1 cellular context compared by ENCODE assay signal in the genomic region with DNA sequence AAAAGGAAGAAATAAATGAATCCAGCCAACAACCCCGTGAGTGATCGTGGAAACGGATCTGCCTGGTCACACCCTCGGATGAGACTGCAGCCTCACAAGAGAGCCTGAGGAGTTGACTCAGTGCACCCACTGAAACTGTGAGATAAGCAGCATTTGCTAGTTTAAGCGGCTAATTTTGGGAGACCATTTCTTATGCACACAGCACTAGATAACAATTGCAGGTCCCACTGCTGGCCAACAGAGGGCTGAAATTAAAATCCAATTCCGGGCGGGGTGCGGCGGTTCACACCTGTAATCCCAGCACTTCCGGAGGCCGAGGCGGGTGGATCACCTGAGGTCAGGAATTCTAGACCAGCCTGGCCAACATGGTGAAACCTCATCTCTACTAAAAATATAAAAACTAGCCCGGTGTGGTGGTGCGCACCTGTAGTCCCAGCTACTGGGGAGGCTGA.
A peak's percentile ranks its signal among the peaks of the same experiment; 100 is the strongest.
TF ChIP-seq lines count a peak whose summit lies in the region.

No MANE protein-coding gene starts in this region.

TF ChIP-seq in K562, 482 proteins besides CTCF, POLR2A, EP300 and RAD21 (continued from another document):
- TF ChIP-seq, protein P1, sequence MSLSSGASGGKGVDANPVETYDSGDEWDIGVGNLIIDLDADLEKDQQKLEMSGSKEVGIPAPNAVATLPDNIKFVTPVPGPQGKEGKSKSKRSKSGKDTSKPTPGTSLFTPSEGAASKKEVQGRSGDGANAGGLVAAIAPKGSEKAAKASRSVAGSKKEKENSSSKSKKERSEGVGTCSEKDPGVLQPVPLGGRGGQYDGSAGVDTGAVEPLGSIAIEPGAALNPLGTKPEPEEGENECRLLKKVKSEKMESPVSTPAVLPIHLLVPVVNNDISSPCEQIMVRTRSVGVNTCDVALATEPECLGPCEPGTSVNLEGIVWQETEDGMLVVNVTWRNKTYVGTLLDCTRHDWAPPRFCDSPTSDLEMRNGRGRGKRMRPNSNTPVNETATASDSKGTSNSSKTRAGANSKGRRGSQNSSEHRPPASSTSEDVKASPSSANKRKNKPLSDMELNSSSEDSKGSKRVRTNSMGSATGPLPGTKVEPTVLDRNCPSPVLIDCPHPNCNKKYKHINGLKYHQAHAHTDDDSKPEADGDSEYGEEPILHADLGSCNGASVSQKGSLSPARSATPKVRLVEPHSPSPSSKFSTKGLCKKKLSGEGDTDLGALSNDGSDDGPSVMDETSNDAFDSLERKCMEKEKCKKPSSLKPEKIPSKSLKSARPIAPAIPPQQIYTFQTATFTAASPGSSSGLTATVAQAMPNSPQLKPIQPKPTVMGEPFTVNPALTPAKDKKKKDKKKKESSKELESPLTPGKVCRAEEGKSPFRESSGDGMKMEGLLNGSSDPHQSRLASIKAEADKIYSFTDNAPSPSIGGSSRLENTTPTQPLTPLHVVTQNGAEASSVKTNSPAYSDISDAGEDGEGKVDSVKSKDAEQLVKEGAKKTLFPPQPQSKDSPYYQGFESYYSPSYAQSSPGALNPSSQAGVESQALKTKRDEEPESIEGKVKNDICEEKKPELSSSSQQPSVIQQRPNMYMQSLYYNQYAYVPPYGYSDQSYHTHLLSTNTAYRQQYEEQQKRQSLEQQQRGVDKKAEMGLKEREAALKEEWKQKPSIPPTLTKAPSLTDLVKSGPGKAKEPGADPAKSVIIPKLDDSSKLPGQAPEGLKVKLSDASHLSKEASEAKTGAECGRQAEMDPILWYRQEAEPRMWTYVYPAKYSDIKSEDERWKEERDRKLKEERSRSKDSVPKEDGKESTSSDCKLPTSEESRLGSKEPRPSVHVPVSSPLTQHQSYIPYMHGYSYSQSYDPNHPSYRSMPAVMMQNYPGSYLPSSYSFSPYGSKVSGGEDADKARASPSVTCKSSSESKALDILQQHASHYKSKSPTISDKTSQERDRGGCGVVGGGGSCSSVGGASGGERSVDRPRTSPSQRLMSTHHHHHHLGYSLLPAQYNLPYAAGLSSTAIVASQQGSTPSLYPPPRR (CRISPR knock-in tag; IDR thresholded peaks at IDR 0.05; ENCODE audit: borderline replicate concordance): no peak
- TF ChIP-seq MBD2 (IDR thresholded peaks at IDR 0.05; ENCODE audit: borderline replicate concordance, low read depth): no peak
- TF ChIP-seq FIP1L1 (IDR thresholded peaks at IDR 0.05; ENCODE audit: low read depth, low read length, poor library complexity, severe bottlenecking): no peak
- TF ChIP-seq ZNF780A (CRISPR knock-in tag; IDR thresholded peaks at IDR 0.05): no peak
- TF ChIP-seq HNRNPK (IDR thresholded peaks at IDR 0.05; ENCODE audit: low read depth, low read length, poor library complexity, severe bottlenecking): no peak
- no peak for TF ChIP-seq ZNF232 (CRISPR knock-in tag; IDR thresholded peaks at IDR 0.05)
- TF ChIP-seq TBL1XR1 (IDR thresholded peaks at IDR 0.05; ENCODE audit: low read length in 2 of 2): peak in 1 of 2 experiments; percentile 52; a peak in 1 of 4 replicates
- TF ChIP-seq, protein P2, sequence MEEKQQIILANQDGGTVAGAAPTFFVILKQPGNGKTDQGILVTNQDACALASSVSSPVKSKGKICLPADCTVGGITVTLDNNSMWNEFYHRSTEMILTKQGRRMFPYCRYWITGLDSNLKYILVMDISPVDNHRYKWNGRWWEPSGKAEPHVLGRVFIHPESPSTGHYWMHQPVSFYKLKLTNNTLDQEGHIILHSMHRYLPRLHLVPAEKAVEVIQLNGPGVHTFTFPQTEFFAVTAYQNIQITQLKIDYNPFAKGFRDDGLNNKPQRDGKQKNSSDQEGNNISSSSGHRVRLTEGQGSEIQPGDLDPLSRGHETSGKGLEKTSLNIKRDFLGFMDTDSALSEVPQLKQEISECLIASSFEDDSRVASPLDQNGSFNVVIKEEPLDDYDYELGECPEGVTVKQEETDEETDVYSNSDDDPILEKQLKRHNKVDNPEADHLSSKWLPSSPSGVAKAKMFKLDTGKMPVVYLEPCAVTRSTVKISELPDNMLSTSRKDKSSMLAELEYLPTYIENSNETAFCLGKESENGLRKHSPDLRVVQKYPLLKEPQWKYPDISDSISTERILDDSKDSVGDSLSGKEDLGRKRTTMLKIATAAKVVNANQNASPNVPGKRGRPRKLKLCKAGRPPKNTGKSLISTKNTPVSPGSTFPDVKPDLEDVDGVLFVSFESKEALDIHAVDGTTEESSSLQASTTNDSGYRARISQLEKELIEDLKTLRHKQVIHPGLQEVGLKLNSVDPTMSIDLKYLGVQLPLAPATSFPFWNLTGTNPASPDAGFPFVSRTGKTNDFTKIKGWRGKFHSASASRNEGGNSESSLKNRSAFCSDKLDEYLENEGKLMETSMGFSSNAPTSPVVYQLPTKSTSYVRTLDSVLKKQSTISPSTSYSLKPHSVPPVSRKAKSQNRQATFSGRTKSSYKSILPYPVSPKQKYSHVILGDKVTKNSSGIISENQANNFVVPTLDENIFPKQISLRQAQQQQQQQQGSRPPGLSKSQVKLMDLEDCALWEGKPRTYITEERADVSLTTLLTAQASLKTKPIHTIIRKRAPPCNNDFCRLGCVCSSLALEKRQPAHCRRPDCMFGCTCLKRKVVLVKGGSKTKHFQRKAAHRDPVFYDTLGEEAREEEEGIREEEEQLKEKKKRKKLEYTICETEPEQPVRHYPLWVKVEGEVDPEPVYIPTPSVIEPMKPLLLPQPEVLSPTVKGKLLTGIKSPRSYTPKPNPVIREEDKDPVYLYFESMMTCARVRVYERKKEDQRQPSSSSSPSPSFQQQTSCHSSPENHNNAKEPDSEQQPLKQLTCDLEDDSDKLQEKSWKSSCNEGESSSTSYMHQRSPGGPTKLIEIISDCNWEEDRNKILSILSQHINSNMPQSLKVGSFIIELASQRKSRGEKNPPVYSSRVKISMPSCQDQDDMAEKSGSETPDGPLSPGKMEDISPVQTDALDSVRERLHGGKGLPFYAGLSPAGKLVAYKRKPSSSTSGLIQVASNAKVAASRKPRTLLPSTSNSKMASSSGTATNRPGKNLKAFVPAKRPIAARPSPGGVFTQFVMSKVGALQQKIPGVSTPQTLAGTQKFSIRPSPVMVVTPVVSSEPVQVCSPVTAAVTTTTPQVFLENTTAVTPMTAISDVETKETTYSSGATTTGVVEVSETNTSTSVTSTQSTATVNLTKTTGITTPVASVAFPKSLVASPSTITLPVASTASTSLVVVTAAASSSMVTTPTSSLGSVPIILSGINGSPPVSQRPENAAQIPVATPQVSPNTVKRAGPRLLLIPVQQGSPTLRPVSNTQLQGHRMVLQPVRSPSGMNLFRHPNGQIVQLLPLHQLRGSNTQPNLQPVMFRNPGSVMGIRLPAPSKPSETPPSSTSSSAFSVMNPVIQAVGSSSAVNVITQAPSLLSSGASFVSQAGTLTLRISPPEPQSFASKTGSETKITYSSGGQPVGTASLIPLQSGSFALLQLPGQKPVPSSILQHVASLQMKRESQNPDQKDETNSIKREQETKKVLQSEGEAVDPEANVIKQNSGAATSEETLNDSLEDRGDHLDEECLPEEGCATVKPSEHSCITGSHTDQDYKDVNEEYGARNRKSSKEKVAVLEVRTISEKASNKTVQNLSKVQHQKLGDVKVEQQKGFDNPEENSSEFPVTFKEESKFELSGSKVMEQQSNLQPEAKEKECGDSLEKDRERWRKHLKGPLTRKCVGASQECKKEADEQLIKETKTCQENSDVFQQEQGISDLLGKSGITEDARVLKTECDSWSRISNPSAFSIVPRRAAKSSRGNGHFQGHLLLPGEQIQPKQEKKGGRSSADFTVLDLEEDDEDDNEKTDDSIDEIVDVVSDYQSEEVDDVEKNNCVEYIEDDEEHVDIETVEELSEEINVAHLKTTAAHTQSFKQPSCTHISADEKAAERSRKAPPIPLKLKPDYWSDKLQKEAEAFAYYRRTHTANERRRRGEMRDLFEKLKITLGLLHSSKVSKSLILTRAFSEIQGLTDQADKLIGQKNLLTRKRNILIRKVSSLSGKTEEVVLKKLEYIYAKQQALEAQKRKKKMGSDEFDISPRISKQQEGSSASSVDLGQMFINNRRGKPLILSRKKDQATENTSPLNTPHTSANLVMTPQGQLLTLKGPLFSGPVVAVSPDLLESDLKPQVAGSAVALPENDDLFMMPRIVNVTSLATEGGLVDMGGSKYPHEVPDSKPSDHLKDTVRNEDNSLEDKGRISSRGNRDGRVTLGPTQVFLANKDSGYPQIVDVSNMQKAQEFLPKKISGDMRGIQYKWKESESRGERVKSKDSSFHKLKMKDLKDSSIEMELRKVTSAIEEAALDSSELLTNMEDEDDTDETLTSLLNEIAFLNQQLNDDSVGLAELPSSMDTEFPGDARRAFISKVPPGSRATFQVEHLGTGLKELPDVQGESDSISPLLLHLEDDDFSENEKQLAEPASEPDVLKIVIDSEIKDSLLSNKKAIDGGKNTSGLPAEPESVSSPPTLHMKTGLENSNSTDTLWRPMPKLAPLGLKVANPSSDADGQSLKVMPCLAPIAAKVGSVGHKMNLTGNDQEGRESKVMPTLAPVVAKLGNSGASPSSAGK (IDR thresholded peaks at IDR 0.05): no peak; the same call in 1 of the 2 replicates
- TF ChIP-seq, protein P3, sequence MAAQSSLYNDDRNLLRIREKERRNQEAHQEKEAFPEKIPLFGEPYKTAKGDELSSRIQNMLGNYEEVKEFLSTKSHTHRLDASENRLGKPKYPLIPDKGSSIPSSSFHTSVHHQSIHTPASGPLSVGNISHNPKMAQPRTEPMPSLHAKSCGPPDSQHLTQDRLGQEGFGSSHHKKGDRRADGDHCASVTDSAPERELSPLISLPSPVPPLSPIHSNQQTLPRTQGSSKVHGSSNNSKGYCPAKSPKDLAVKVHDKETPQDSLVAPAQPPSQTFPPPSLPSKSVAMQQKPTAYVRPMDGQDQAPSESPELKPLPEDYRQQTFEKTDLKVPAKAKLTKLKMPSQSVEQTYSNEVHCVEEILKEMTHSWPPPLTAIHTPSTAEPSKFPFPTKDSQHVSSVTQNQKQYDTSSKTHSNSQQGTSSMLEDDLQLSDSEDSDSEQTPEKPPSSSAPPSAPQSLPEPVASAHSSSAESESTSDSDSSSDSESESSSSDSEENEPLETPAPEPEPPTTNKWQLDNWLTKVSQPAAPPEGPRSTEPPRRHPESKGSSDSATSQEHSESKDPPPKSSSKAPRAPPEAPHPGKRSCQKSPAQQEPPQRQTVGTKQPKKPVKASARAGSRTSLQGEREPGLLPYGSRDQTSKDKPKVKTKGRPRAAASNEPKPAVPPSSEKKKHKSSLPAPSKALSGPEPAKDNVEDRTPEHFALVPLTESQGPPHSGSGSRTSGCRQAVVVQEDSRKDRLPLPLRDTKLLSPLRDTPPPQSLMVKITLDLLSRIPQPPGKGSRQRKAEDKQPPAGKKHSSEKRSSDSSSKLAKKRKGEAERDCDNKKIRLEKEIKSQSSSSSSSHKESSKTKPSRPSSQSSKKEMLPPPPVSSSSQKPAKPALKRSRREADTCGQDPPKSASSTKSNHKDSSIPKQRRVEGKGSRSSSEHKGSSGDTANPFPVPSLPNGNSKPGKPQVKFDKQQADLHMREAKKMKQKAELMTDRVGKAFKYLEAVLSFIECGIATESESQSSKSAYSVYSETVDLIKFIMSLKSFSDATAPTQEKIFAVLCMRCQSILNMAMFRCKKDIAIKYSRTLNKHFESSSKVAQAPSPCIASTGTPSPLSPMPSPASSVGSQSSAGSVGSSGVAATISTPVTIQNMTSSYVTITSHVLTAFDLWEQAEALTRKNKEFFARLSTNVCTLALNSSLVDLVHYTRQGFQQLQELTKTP (IDR thresholded peaks at IDR 0.05; ENCODE audit: low read depth in 1 of 2, partially characterized antibody in 2 of 2): no peak
- TF ChIP-seq DPF2 (IDR thresholded peaks at IDR 0.05): peak; percentile 94
- TF ChIP-seq ZNF644 (tag; IDR thresholded peaks at IDR 0.05; ENCODE audit: low read depth): no peak
- TF ChIP-seq ZNF174 (CRISPR knock-in tag; IDR thresholded peaks at IDR 0.05): no peak
- no peak for TF ChIP-seq NR2C1 (IDR thresholded peaks at IDR 0.05)
- no peak for TF ChIP-seq NR2C1 (tag; IDR thresholded peaks at IDR 0.05)
- no peak for TF ChIP-seq TEAD1 (CRISPR knock-in tag; IDR thresholded peaks at IDR 0.05)
- TF ChIP-seq ZNF184 (CRISPR knock-in tag; IDR thresholded peaks at IDR 0.05): no peak
- TF ChIP-seq, protein P4, sequence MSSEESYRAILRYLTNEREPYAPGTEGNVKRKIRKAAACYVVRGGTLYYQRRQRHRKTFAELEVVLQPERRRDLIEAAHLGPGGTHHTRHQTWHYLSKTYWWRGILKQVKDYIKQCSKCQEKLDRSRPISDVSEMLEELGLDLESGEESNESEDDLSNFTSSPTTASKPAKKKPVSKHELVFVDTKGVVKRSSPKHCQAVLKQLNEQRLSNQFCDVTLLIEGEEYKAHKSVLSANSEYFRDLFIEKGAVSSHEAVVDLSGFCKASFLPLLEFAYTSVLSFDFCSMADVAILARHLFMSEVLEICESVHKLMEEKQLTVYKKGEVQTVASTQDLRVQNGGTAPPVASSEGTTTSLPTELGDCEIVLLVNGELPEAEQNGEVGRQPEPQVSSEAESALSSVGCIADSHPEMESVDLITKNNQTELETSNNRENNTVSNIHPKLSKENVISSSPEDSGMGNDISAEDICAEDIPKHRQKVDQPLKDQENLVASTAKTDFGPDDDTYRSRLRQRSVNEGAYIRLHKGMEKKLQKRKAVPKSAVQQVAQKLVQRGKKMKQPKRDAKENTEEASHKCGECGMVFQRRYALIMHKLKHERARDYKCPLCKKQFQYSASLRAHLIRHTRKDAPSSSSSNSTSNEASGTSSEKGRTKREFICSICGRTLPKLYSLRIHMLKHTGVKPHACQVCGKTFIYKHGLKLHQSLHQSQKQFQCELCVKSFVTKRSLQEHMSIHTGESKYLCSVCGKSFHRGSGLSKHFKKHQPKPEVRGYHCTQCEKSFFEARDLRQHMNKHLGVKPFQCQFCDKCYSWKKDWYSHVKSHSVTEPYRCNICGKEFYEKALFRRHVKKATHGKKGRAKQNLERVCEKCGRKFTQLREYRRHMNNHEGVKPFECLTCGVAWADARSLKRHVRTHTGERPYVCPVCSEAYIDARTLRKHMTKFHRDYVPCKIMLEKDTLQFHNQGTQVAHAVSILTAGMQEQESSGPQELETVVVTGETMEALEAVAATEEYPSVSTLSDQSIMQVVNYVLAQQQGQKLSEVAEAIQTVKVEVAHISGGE (CRISPR knock-in tag; IDR thresholded peaks at IDR 0.05): no peak
- TF ChIP-seq PML (IDR thresholded peaks at IDR 0.05; ENCODE audit: low read length): no peak
- no peak for TF ChIP-seq ZNF668 (CRISPR knock-in tag; IDR thresholded peaks at IDR 0.05)
- no peak for TF ChIP-seq KAT7 (CRISPR knock-in tag; IDR thresholded peaks at IDR 0.05; ENCODE audit: borderline replicate concordance)
- TF ChIP-seq SMARCA4 (IDR thresholded peaks at IDR 0.05): peak; percentile 88
- TF ChIP-seq, protein P5, sequence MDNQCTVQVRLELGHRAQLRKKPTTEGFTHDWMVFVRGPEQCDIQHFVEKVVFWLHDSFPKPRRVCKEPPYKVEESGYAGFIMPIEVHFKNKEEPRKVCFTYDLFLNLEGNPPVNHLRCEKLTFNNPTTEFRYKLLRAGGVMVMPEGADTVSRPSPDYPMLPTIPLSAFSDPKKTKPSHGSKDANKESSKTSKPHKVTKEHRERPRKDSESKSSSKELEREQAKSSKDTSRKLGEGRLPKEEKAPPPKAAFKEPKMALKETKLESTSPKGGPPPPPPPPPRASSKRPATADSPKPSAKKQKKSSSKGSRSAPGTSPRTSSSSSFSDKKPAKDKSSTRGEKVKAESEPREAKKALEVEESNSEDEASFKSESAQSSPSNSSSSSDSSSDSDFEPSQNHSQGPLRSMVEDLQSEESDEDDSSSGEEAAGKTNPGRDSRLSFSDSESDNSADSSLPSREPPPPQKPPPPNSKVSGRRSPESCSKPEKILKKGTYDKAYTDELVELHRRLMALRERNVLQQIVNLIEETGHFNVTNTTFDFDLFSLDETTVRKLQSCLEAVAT (IDR thresholded peaks at IDR 0.05): no peak; a peak in 1 of 4 replicates
- TF ChIP-seq, protein P6, sequence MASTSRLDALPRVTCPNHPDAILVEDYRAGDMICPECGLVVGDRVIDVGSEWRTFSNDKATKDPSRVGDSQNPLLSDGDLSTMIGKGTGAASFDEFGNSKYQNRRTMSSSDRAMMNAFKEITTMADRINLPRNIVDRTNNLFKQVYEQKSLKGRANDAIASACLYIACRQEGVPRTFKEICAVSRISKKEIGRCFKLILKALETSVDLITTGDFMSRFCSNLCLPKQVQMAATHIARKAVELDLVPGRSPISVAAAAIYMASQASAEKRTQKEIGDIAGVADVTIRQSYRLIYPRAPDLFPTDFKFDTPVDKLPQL (IDR thresholded peaks at IDR 0.05; ENCODE audit: extremely low read depth, insufficient read length): no peak
- TF ChIP-seq RUNX1 (IDR thresholded peaks at IDR 0.05; ENCODE audit: low read depth): no peak
- no peak for TF ChIP-seq HMG20B (CRISPR knock-in tag; IDR thresholded peaks at IDR 0.05)
- no peak for TF ChIP-seq ZNF140 (CRISPR knock-in tag; IDR thresholded peaks at IDR 0.05)
- no peak for TF ChIP-seq HNRNPUL1 (IDR thresholded peaks at IDR 0.05; ENCODE audit: low read length)
